In genomic region chr4:86898562-86898961, GRCh38 we compare ENCODE assay signal across 12 cellular contexts. TPM values are rescaled to one million over a fixed set of nuclear protein-coding genes. Genes with fewer than 3 reads are reported as not detected.
DNase-seq lines count a peak whose midpoint lies in the region; ATAC-seq, FAIRE-seq and TF ChIP-seq lines count a peak whose summit lies in the region.
"Had no signal": no experiment of that assay in that cellular context is flagged by ENCODE, and none has a peak within 500 bp of the region (broad histone marks: within the 10 kb centered on the region; RNA-seq: fewer than 3 reads in every experiment).

No MANE protein-coding gene starts in this region.

- H4K8ac ChIP-seq in mesendoderm (ENCODE audit: low read depth, low read length): no peak overlapping the region

- H3K4me1 Mint-ChIP-seq in brain: no peaks in the 10 kb centered on the region

- no peak for FAIRE-seq in frontal cortex (lab: Jason Lieb, UNC)

- ATAC-seq in GM19023 (IDR thresholded peaks at IDR 0.05; ENCODE audit: unreplicated experiment) (no peak), HG03025 (IDR thresholded peaks at IDR 0.05; ENCODE audit: low FRiP score, unreplicated experiment) (no peak)
- ATAC-seq: stimulated activated naive CD8-positive, alpha-beta T cell treated with anti-CD3 and anti-CD28 coated beads, Interleukin-15, Interleukin-2, amounts not matched to agents 100 U/mL and 50 U/mL, for 24 hours had no signal

- H3K4me2 ChIP-seq in mesendoderm (ENCODE audit: low read length): no peak overlapping the region

- H3K4ac ChIP-seq in mesendoderm (ENCODE audit: low read depth, low read length): no peak overlapping the region

- H2BK15ac ChIP-seq in mesendoderm (replicated peaks; ENCODE audit: low read depth): no peak overlapping the region

- peaks cover 0 to 5% (median 3%) of the 10 kb centered on the region in 5 experiments for H3K9me3 Mint-ChIP-seq in brain

- WGBS in mesendoderm (ENCODE audit: extremely low coverage, insufficient coverage, low lambda C conversion rate): no CpG with 5 or more reads among the region's 4 CpGs

- no peaks in the 10 kb centered on the region for H3K36me3 ChIP-seq in mesendoderm (ENCODE audit: control insufficient read depth, insufficient read depth, low read length)

- H4K5ac ChIP-seq in mesendoderm (ENCODE audit: low read length): no peak overlapping the region

- no peaks in the 10 kb centered on the region for H3K79me2 ChIP-seq in mesendoderm (ENCODE audit: control insufficient read depth, insufficient read depth, low read length)

- no peak overlapping the region for H2BK5ac ChIP-seq in mesendoderm (ENCODE audit: low read length)

- H3K9ac ChIP-seq in mesendoderm (ENCODE audit: low read length): no peak overlapping the region

- no peak overlapping the region for H3K23ac ChIP-seq in mesendoderm (ENCODE audit: low read length)

- H3K36me3 Mint-ChIP-seq in brain: no peaks in the 10 kb centered on the region

- DNase-seq in NCI-H1105 treated with DMSO at 0.1 percent for 48 hours (lab: John Stamatoyannopoulos, UW) (peak; percentile 6), NCI-H1105 (lab: John Stamatoyannopoulos, UW) (no peak), LNCaP clone FGC (ENCODE audit: low read depth) (no peak), mesendoderm (peak; percentile 47), frontal cortex (ENCODE audit: low spot score in 2 of 2) (no peak)
- DNase-seq: NCI-H1417 treated with DMSO at 0.1 percent for 48 hours; stimulated activated naive CD8-positive, alpha-beta T cell treated with anti-CD3 and anti-CD28 coated beads, Interleukin-15, Interleukin-2, amounts not matched to agents 100 U/mL and 50 U/mL, for 24 hours had no signal

- no peak overlapping the region for H3K56ac ChIP-seq in mesendoderm (ENCODE audit: low read length)

- no peak overlapping the region for H2BK120ac ChIP-seq in mesendoderm (ENCODE audit: low read depth, low read length)

- TF ChIP-seq CTCF in LNCaP clone FGC (IDR thresholded peaks at IDR 0.05; ENCODE audit: control insufficient read depth, extremely low read depth, insufficient read depth): peak; percentile 45
- peak; percentile 37 to 65 for TF ChIP-seq CTCF in brain (conservative IDR thresholded peaks at IDR 0.05)

- H3K18ac ChIP-seq in mesendoderm (ENCODE audit: low read length): no peak overlapping the region

- no peaks in the 10 kb centered on the region for H3K27me3 Mint-ChIP-seq in brain

- no peak overlapping the region for H3K4me3 ChIP-seq in LNCaP clone FGC (ENCODE audit: low read depth, low read length)
- H3K4me3 ChIP-seq in mesendoderm (ENCODE audit: low read length): no peak overlapping the region

- H3K27ac ChIP-seq in mesendoderm (ENCODE audit: low read depth, low read length): no peak overlapping the region

- H3K27me3 ChIP-seq in mesendoderm (ENCODE audit: insufficient read depth, low read length, poor library complexity): no peaks in the 10 kb centered on the region

- no peak overlapping the region for H2AK5ac ChIP-seq in mesendoderm (ENCODE audit: low read length)

- H3K27ac Mint-ChIP-seq in brain: no peak overlapping the region

- no peak overlapping the region for H3K4me3 Mint-ChIP-seq in brain

- no peaks in the 10 kb centered on the region for H3K79me1 ChIP-seq in mesendoderm (ENCODE audit: low read length)

- no peaks in the 10 kb centered on the region for H3K4me1 ChIP-seq in mesendoderm (ENCODE audit: control insufficient read depth, low read depth, low read length)

RNA-seq across cellular contexts. Expression of gene C4orf36, which starts 6.3 kb away (rescaled TPM):
- polyA plus RNA-seq in brain (ENCODE audit: insufficient read depth, low read depth, low replicate concordance): 1.0 TPM
- 2.2 TPM for polyA plus RNA-seq in mesendoderm (2013, experiment 1 of 2)
- polyA plus RNA-seq in mesendoderm (2013, experiment 2 of 2): 1.5 TPM
- 2.0 TPM for total RNA-seq in frontal cortex

RNA-seq across cellular contexts. Expression of gene AFF1, which starts 36.2 kb away (rescaled TPM):
- 8.4 TPM for polyA plus RNA-seq in brain (ENCODE audit: insufficient read depth, low read depth, low replicate concordance)
- 39.7 TPM for polyA plus RNA-seq in mesendoderm (2013, experiment 1 of 2)
- 39.1 TPM for polyA plus RNA-seq in mesendoderm (2013, experiment 2 of 2)
- 2.9 TPM for total RNA-seq in frontal cortex

RNA-seq across cellular contexts. Expression of gene SLC10A6, which starts 49.4 kb away (rescaled TPM):
- not detected for polyA plus RNA-seq in brain (ENCODE audit: insufficient read depth, low read depth, low replicate concordance)
- polyA plus RNA-seq in mesendoderm (2013, experiment 1 of 2): not detected
- 0.06 TPM for polyA plus RNA-seq in mesendoderm (2013, experiment 2 of 2)
- not detected for total RNA-seq in frontal cortex
- total RNA-seq: activated CD8-positive, alpha-beta memory T cell treated with anti-CD3 and anti-CD28 coated beads for 36 hours; SK-MEL-5 had no signal

Comparison
In these comparisons a context has a peak if more than half of its experiments do, and no peak if none do; other contexts are left out.
1. DNase-seq: peak in NCI-H1105 treated with DMSO at 0.1 percent for 48 hours (single experiment) and mesendoderm (single experiment); none in NCI-H1105 (single experiment), LNCaP clone FGC (single experiment) and frontal cortex (0 of 2).